Comparison of ENCODE assay signal across 1 cellular context in the genomic region with DNA sequence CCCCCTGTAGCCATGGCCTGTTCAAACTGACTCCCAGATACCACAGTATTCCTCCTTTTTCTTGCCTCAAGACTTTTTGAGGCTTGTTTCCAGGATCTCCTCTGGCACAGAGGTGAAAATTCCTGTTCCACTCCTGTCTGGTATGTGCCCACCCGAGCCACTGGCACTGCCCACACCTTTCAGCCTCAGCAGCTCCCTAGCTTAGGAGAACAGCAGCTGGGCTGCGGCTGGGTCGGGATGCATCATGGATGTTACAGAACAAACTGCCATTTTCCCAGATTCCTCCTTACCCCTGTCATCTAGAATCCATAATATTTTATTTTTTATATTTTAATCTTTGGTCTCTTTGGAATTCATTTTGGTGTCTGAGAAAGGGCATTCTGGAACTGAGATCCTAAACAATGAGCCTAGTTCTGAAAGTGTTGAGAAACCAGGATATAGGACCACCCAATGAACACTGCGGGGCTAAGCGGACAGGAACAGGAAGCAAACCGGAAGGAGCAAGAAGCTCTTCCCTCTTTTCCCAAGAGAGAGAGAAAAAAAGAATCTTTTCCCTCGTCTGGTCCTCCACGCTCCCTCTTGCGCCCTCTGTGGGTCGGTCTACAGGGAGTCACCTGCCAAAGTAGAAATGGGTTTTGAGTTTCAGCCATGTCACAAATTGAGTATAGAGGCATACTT.
A peak's percentile ranks its signal among the peaks of the same experiment; 100 is the strongest.
TF ChIP-seq lines count a peak whose summit lies in the region.

No MANE protein-coding gene starts in this region.

TF ChIP-seq in K562, 482 proteins besides CTCF, POLR2A, EP300 and RAD21 (continued from another document and continues in another):
- TF ChIP-seq, protein P1, sequence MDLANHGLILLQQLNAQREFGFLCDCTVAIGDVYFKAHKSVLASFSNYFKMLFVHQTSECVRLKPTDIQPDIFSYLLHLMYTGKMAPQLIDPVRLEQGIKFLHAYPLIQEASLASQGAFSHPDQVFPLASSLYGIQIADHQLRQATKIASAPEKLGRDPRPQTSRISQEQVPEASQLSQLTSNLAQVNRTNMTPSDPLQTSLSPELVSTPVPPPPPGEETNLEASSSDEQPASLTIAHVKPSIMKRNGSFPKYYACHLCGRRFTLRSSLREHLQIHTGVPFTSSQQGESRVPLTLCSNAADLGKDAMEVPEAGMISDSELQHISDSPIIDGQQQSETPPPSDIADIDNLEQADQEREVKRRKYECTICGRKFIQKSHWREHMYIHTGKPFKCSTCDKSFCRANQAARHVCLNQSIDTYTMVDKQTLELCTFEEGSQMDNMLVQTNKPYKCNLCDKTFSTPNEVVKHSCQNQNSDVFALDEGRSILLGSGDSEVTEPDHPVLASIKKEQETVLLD (IDR thresholded peaks at IDR 0.05) = no peak
- TF ChIP-seq MAZ (CRISPR knock-in tag; conservative IDR thresholded peaks at IDR 0.05 in 1 of 2, IDR thresholded peaks at IDR 0.05 in 1 of 2) = 0 out of 4 replicates have a peak, but pooled peaks of 1 of the 2 experiments have one; percentile 31
- TF ChIP-seq RFX1 (IDR thresholded peaks at IDR 0.05) = no peak
- TF ChIP-seq, protein P2, sequence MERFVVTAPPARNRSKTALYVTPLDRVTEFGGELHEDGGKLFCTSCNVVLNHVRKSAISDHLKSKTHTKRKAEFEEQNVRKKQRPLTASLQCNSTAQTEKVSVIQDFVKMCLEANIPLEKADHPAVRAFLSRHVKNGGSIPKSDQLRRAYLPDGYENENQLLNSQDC (CRISPR knock-in tag; IDR thresholded peaks at IDR 0.05) = no peak
- TF ChIP-seq TRIM24 (IDR thresholded peaks at IDR 0.05) = 0 out of 4 replicates have a peak, but pooled peaks of 1 of the 2 experiments have one; percentile 6
- TF ChIP-seq ZNF785 (CRISPR knock-in tag; IDR thresholded peaks at IDR 0.05) = no peak
- TF ChIP-seq POLR3G (IDR thresholded peaks at IDR 0.05; ENCODE audit: extremely low read depth, insufficient read length, insufficient replicate concordance) = no peak
- TF ChIP-seq, protein P3, sequence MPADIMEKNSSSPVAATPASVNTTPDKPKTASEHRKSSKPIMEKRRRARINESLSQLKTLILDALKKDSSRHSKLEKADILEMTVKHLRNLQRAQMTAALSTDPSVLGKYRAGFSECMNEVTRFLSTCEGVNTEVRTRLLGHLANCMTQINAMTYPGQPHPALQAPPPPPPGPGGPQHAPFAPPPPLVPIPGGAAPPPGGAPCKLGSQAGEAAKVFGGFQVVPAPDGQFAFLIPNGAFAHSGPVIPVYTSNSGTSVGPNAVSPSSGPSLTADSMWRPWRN (IDR thresholded peaks at IDR 0.05; ENCODE audit: low read depth) = no peak
- TF ChIP-seq ZC3H8 (IDR thresholded peaks at IDR 0.05) = no peak
- no peak for TF ChIP-seq PCBP2 (IDR thresholded peaks at IDR 0.05; ENCODE audit: low read depth, low read length, poor library complexity, severe bottlenecking)
- TF ChIP-seq TBP (optimal IDR thresholded peaks at IDR 0.05; ENCODE audit: low read depth, low read length) = no peak
- TF ChIP-seq ZNF274 (IDR thresholded peaks at IDR 0.05; ENCODE audit: borderline replicate concordance, low read depth, low read length) = no peak
- no peak for TF ChIP-seq TARDBP (IDR thresholded peaks at IDR 0.05)
- TF ChIP-seq TEAD4 (IDR thresholded peaks at IDR 0.05; ENCODE audit: low read length) = 0 out of 2 replicates have a peak, but pooled peaks have one; percentile 11
- no peak for TF ChIP-seq TEAD4 (CRISPR knock-in tag; IDR thresholded peaks at IDR 0.05; ENCODE audit: borderline replicate concordance)
- TF ChIP-seq, protein P4, sequence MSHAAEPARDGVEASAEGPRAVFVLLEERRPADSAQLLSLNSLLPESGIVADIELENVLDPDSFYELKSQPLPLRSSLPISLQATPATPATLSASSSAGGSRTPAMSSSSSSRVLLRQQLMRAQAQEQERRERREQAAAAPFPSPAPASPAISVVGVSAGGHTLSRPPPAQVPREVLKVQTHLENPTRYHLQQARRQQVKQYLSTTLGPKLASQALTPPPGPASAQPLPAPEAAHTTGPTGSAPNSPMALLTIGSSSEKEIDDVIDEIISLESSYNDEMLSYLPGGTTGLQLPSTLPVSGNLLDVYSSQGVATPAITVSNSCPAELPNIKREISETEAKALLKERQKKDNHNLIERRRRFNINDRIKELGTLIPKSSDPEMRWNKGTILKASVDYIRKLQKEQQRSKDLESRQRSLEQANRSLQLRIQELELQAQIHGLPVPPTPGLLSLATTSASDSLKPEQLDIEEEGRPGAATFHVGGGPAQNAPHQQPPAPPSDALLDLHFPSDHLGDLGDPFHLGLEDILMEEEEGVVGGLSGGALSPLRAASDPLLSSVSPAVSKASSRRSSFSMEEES (CRISPR knock-in tag; IDR thresholded peaks at IDR 0.05) = no peak
- TF ChIP-seq ZSCAN32 (CRISPR knock-in tag; IDR thresholded peaks at IDR 0.05) = no peak
- TF ChIP-seq EP400 (IDR thresholded peaks at IDR 0.05) = 0 out of 2 replicates have a peak, but pooled peaks have one; percentile 31
- TF ChIP-seq TCF7 (IDR thresholded peaks at IDR 0.05; ENCODE audit: borderline replicate concordance) = no peak
- TF ChIP-seq, protein P5, sequence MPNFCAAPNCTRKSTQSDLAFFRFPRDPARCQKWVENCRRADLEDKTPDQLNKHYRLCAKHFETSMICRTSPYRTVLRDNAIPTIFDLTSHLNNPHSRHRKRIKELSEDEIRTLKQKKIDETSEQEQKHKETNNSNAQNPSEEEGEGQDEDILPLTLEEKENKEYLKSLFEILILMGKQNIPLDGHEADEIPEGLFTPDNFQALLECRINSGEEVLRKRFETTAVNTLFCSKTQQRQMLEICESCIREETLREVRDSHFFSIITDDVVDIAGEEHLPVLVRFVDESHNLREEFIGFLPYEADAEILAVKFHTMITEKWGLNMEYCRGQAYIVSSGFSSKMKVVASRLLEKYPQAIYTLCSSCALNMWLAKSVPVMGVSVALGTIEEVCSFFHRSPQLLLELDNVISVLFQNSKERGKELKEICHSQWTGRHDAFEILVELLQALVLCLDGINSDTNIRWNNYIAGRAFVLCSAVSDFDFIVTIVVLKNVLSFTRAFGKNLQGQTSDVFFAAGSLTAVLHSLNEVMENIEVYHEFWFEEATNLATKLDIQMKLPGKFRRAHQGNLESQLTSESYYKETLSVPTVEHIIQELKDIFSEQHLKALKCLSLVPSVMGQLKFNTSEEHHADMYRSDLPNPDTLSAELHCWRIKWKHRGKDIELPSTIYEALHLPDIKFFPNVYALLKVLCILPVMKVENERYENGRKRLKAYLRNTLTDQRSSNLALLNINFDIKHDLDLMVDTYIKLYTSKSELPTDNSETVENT (CRISPR knock-in tag; IDR thresholded peaks at IDR 0.05) = no peak
- TF ChIP-seq GATAD2B (IDR thresholded peaks at IDR 0.05; ENCODE audit: borderline replicate concordance) = peak; percentile 19; the same call in 1 of the 2 replicates
- no peak for TF ChIP-seq HDAC2 (IDR thresholded peaks at IDR 0.05)
- TF ChIP-seq, protein P6, sequence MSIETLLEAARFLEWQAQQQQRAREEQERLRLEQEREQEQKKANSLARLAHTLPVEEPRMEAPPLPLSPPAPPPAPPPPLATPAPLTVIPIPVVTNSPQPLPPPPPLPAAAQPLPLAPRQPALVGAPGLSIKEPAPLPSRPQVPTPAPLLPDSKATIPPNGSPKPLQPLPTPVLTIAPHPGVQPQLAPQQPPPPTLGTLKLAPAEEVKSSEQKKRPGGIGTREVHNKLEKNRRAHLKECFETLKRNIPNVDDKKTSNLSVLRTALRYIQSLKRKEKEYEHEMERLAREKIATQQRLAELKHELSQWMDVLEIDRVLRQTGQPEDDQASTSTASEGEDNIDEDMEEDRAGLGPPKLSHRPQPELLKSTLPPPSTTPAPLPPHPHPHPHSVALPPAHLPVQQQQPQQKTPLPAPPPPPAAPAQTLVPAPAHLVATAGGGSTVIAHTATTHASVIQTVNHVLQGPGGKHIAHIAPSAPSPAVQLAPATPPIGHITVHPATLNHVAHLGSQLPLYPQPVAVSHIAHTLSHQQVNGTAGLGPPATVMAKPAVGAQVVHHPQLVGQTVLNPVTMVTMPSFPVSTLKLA (conservative IDR thresholded peaks at IDR 0.05) = 0 out of 4 replicates have a peak, but pooled peaks of 1 of the 2 experiments have one; percentile 22
- TF ChIP-seq, protein P7, sequence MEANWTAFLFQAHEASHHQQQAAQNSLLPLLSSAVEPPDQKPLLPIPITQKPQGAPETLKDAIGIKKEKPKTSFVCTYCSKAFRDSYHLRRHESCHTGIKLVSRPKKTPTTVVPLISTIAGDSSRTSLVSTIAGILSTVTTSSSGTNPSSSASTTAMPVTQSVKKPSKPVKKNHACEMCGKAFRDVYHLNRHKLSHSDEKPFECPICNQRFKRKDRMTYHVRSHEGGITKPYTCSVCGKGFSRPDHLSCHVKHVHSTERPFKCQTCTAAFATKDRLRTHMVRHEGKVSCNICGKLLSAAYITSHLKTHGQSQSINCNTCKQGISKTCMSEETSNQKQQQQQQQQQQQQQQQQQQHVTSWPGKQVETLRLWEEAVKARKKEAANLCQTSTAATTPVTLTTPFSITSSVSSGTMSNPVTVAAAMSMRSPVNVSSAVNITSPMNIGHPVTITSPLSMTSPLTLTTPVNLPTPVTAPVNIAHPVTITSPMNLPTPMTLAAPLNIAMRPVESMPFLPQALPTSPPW (CRISPR knock-in tag; IDR thresholded peaks at IDR 0.05) = peak; percentile 19; the same call in 1 of the 2 replicates
- TF ChIP-seq, protein P8, sequence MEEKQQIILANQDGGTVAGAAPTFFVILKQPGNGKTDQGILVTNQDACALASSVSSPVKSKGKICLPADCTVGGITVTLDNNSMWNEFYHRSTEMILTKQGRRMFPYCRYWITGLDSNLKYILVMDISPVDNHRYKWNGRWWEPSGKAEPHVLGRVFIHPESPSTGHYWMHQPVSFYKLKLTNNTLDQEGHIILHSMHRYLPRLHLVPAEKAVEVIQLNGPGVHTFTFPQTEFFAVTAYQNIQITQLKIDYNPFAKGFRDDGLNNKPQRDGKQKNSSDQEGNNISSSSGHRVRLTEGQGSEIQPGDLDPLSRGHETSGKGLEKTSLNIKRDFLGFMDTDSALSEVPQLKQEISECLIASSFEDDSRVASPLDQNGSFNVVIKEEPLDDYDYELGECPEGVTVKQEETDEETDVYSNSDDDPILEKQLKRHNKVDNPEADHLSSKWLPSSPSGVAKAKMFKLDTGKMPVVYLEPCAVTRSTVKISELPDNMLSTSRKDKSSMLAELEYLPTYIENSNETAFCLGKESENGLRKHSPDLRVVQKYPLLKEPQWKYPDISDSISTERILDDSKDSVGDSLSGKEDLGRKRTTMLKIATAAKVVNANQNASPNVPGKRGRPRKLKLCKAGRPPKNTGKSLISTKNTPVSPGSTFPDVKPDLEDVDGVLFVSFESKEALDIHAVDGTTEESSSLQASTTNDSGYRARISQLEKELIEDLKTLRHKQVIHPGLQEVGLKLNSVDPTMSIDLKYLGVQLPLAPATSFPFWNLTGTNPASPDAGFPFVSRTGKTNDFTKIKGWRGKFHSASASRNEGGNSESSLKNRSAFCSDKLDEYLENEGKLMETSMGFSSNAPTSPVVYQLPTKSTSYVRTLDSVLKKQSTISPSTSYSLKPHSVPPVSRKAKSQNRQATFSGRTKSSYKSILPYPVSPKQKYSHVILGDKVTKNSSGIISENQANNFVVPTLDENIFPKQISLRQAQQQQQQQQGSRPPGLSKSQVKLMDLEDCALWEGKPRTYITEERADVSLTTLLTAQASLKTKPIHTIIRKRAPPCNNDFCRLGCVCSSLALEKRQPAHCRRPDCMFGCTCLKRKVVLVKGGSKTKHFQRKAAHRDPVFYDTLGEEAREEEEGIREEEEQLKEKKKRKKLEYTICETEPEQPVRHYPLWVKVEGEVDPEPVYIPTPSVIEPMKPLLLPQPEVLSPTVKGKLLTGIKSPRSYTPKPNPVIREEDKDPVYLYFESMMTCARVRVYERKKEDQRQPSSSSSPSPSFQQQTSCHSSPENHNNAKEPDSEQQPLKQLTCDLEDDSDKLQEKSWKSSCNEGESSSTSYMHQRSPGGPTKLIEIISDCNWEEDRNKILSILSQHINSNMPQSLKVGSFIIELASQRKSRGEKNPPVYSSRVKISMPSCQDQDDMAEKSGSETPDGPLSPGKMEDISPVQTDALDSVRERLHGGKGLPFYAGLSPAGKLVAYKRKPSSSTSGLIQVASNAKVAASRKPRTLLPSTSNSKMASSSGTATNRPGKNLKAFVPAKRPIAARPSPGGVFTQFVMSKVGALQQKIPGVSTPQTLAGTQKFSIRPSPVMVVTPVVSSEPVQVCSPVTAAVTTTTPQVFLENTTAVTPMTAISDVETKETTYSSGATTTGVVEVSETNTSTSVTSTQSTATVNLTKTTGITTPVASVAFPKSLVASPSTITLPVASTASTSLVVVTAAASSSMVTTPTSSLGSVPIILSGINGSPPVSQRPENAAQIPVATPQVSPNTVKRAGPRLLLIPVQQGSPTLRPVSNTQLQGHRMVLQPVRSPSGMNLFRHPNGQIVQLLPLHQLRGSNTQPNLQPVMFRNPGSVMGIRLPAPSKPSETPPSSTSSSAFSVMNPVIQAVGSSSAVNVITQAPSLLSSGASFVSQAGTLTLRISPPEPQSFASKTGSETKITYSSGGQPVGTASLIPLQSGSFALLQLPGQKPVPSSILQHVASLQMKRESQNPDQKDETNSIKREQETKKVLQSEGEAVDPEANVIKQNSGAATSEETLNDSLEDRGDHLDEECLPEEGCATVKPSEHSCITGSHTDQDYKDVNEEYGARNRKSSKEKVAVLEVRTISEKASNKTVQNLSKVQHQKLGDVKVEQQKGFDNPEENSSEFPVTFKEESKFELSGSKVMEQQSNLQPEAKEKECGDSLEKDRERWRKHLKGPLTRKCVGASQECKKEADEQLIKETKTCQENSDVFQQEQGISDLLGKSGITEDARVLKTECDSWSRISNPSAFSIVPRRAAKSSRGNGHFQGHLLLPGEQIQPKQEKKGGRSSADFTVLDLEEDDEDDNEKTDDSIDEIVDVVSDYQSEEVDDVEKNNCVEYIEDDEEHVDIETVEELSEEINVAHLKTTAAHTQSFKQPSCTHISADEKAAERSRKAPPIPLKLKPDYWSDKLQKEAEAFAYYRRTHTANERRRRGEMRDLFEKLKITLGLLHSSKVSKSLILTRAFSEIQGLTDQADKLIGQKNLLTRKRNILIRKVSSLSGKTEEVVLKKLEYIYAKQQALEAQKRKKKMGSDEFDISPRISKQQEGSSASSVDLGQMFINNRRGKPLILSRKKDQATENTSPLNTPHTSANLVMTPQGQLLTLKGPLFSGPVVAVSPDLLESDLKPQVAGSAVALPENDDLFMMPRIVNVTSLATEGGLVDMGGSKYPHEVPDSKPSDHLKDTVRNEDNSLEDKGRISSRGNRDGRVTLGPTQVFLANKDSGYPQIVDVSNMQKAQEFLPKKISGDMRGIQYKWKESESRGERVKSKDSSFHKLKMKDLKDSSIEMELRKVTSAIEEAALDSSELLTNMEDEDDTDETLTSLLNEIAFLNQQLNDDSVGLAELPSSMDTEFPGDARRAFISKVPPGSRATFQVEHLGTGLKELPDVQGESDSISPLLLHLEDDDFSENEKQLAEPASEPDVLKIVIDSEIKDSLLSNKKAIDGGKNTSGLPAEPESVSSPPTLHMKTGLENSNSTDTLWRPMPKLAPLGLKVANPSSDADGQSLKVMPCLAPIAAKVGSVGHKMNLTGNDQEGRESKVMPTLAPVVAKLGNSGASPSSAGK (IDR thresholded peaks at IDR 0.05) = 0 out of 2 replicates have a peak, but pooled peaks have one; percentile 25
